In genomic region chr10:43383204-43383971, GRCh38 we compare ENCODE assay signal across 2 cellular contexts.
TF ChIP-seq lines count a peak whose summit lies in the region.

No MANE protein-coding gene starts in this region.

TF ChIP-seq in HCT116, 20 proteins besides CTCF, POLR2A, EP300 and RAD21:
- TF ChIP-seq SRF (IDR thresholded peaks at IDR 0.05; ENCODE audit: low read depth) (no peak), CEBPB (IDR thresholded peaks at IDR 0.05; ENCODE audit: low read depth) (no peak), EZH2phosphoT487 (IDR thresholded peaks at IDR 0.05; ENCODE audit: borderline replicate concordance) (no peak), ZBTB33 (IDR thresholded peaks at IDR 0.05; ENCODE audit: extremely low read depth, insufficient replicate concordance, low read length) (no peak), SIN3A (IDR thresholded peaks at IDR 0.05; ENCODE audit: low read depth) (no peak), FOSL1 (IDR thresholded peaks at IDR 0.05; ENCODE audit: low read depth) (no peak), JUND (IDR thresholded peaks at IDR 0.05) (no peak), MAX (IDR thresholded peaks at IDR 0.05) (no peak), ZFX (IDR thresholded peaks at IDR 0.05) (no peak), ATF3 (IDR thresholded peaks at IDR 0.05) (no peak), ELF1 (IDR thresholded peaks at IDR 0.05; ENCODE audit: borderline replicate concordance, low read depth) (no peak)

TF ChIP-seq in K562, 482 proteins besides CTCF, POLR2A, EP300 and RAD21:
- no peak for TF ChIP-seq CHD1 (IDR thresholded peaks at IDR 0.05; ENCODE audit: low read length)
- TF ChIP-seq HOXB6 (CRISPR knock-in tag; IDR thresholded peaks at IDR 0.05; ENCODE audit: borderline replicate concordance), result no peak
- peak; percentile 8; the same call in 1 of the 2 replicates for TF ChIP-seq POLR2AphosphoS2 (IDR thresholded peaks at IDR 0.05; ENCODE audit: low read length)
- no peak for TF ChIP-seq MTA3 (IDR thresholded peaks at IDR 0.05; ENCODE audit: borderline replicate concordance)
- TF ChIP-seq RCOR1 (IDR thresholded peaks at IDR 0.05; ENCODE audit: borderline replicate concordance in 1 of 2, low read depth in 2 of 2, low read length in 2 of 2), result no peak
- peak; percentile 25; the same call in 1 of the 2 replicates for TF ChIP-seq FOSL1 (tag; conservative IDR thresholded peaks at IDR 0.05)
- TF ChIP-seq MYNN (IDR thresholded peaks at IDR 0.05), result no peak
- TF ChIP-seq MYNN (CRISPR knock-in tag; IDR thresholded peaks at IDR 0.05), result no peak
- peak; percentile 23 for TF ChIP-seq MEIS2 (IDR thresholded peaks at IDR 0.05; ENCODE audit: partially characterized antibody)
- TF ChIP-seq SLC30A9 (CRISPR knock-in tag; IDR thresholded peaks at IDR 0.05), result no peak
- TF ChIP-seq SMAD4 (CRISPR knock-in tag; conservative IDR thresholded peaks at IDR 0.05), result no peak
- TF ChIP-seq DLX4 (CRISPR knock-in tag; IDR thresholded peaks at IDR 0.05), result no peak
- TF ChIP-seq ELF2 (CRISPR knock-in tag; IDR thresholded peaks at IDR 0.05), result peak; percentile 12; the same call in 1 of the 2 replicates
- no peak for TF ChIP-seq RFX5 (IDR thresholded peaks at IDR 0.05; ENCODE audit: low read depth, low read length)
- 0 out of 2 replicates have a peak, but pooled peaks have one; percentile 16 for TF ChIP-seq AFF4 (CRISPR knock-in tag; IDR thresholded peaks at IDR 0.05)
